In genomic region chrX:68500105-68500504, GRCh38 we compare ENCODE assay signal across 11 cellular contexts. TPM values are rescaled to one million over a fixed set of nuclear protein-coding genes. Genes with fewer than 3 reads are reported as not detected.
DNase-seq lines count a peak whose midpoint lies in the region; ATAC-seq and TF ChIP-seq lines count a peak whose summit lies in the region.
"Had no signal": no experiment of that assay in that cellular context is flagged by ENCODE, and none has a peak within 500 bp of the region (broad histone marks: within the 10 kb centered on the region; RNA-seq: fewer than 3 reads in every experiment).

No MANE protein-coding gene starts in this region.

- peak overlapping the region in 1 of 2 experiments; percentile 91; a peak in 2 of 4 replicates for H3K4me3 ChIP-seq in DND-41 (ENCODE audit: low read depth in 1 of 2, low read length in 2 of 2)

- peaks cover 4% of the 10 kb centered on the region for H3K36me3 ChIP-seq in DND-41 (ENCODE audit: insufficient read depth, low read length)
- H3K36me3 ChIP-seq: WERI-Rb-1 had no signal

- DNase-seq in DND-41 (no peak), nephron progenitor cell (no peak), NCI-H2227 treated with DMSO at 0.1 percent for 48 hours (lab: John Stamatoyannopoulos, UW) (no peak)
- no peak for DNase-seq in stimulated activated CD4-positive, alpha-beta T cell treated with anti-CD3 and anti-CD28 coated beads, Interleukin-2, amount 100 ng/mL, for 48 hours
- no peak for DNase-seq in activated effector memory CD4-positive, alpha-beta T cell treated with Interleukin-2 at 50 U/mL for 16 hours
- DNase-seq: NCI-H1092; stimulated activated CD4-positive, alpha-beta T cell treated with anti-CD3 and anti-CD28 coated beads, Interleukin-1b, Interleukin-23, amount 100 ng/mL, for 48 hours; WERI-Rb-1 had no signal

- H3K4me3 Mint-ChIP-seq in IgD-negative memory B cell (peak overlapping the region; percentile 88 to 95 (median 94)), brain (peak overlapping the region; percentile 86 to 98 (median 93)), nephron progenitor cell (peak overlapping the region; percentile 94)

- H3K9me3 ChIP-seq in DND-41 (ENCODE audit: insufficient read depth, low read length, severe bottlenecking): no peaks in the 10 kb centered on the region

- H3K4me1 Mint-ChIP-seq in IgD-negative memory B cell (peaks cover 7 to 13% (median 10%) of the 10 kb centered on the region in 3 donors), brain (peaks cover 22% of the 10 kb centered on the region), nephron progenitor cell (peaks cover 9% of the 10 kb centered on the region)

- no peak overlapping the region for H2AFZ ChIP-seq in DND-41 (ENCODE audit: low read depth, low read length)

- H4K20me1 ChIP-seq in DND-41 (ENCODE audit: insufficient read depth, low read length): no peaks in the 10 kb centered on the region

- peak overlapping the region; percentile 89 for H3K4me2 ChIP-seq in DND-41 (ENCODE audit: insufficient read depth, low read length)

- no peaks in the 10 kb centered on the region for H3K27me3 ChIP-seq in DND-41 (ENCODE audit: insufficient read depth, low read length, poor library complexity)

- H3K27ac Mint-ChIP-seq in IgD-negative memory B cell (no peak overlapping the region), brain (peak overlapping the region in 2 of 5 experiments; percentile 97 to 99), nephron progenitor cell (no peak overlapping the region)

- no peak overlapping the region for H3K9ac ChIP-seq in DND-41 (ENCODE audit: low read depth, low read length)

- H3K36me3 Mint-ChIP-seq in IgD-negative memory B cell: no peaks in the 10 kb centered on the region
- no peaks in the 10 kb centered on the region for H3K36me3 Mint-ChIP-seq in brain
- H3K36me3 Mint-ChIP-seq in nephron progenitor cell (ENCODE audit: low read depth): no peaks in the 10 kb centered on the region

- H3K79me2 ChIP-seq in DND-41 (ENCODE audit: insufficient read depth, low read length): peaks cover 57% of the 10 kb centered on the region

- no peaks in the 10 kb centered on the region for H3K9me3 Mint-ChIP-seq in IgD-negative memory B cell
- H3K9me3 Mint-ChIP-seq in brain: peaks cover 0 to 3% (median 0%) of the 10 kb centered on the region in 5 experiments
- peaks cover 29% of the 10 kb centered on the region for H3K9me3 Mint-ChIP-seq in nephron progenitor cell

- TF ChIP-seq CTCF in DND-41 (IDR thresholded peaks at IDR 0.05; ENCODE audit: borderline replicate concordance, extremely low read depth, low read length, poor library complexity, severe bottlenecking) (no peak), brain (conservative IDR thresholded peaks at IDR 0.05) (no peak), nephron progenitor cell (IDR thresholded peaks at IDR 0.05) (no peak)

- ATAC-seq in DND-41 (ENCODE audit: insufficient read depth, low read depth) (no peak), HG03342 (IDR thresholded peaks at IDR 0.05; ENCODE audit: unreplicated experiment) (no peak)

- H3K4me1 ChIP-seq in DND-41 (ENCODE audit: insufficient read depth, low read length): peaks cover 29% of the 10 kb centered on the region

- no peak overlapping the region for H3K27ac ChIP-seq in DND-41 (ENCODE audit: low read length)

- H3K27me3 Mint-ChIP-seq in IgD-negative memory B cell: no peaks in the 10 kb centered on the region
- H3K27me3 Mint-ChIP-seq in brain: peaks cover 9% of the 10 kb centered on the region
- no peaks in the 10 kb centered on the region for H3K27me3 Mint-ChIP-seq in nephron progenitor cell (ENCODE audit: low read depth, poor library complexity)

RNA-seq across cellular contexts. Expression of gene YIPF6, which starts 1.3 kb away (rescaled TPM):
- polyA plus RNA-seq in IgD-negative memory B cell (19.7 TPM), brain (ENCODE audit: insufficient read depth, low read depth, low replicate concordance) (19.2 TPM)
